8 cellular contexts compared by ENCODE assay signal in the genomic region with DNA sequence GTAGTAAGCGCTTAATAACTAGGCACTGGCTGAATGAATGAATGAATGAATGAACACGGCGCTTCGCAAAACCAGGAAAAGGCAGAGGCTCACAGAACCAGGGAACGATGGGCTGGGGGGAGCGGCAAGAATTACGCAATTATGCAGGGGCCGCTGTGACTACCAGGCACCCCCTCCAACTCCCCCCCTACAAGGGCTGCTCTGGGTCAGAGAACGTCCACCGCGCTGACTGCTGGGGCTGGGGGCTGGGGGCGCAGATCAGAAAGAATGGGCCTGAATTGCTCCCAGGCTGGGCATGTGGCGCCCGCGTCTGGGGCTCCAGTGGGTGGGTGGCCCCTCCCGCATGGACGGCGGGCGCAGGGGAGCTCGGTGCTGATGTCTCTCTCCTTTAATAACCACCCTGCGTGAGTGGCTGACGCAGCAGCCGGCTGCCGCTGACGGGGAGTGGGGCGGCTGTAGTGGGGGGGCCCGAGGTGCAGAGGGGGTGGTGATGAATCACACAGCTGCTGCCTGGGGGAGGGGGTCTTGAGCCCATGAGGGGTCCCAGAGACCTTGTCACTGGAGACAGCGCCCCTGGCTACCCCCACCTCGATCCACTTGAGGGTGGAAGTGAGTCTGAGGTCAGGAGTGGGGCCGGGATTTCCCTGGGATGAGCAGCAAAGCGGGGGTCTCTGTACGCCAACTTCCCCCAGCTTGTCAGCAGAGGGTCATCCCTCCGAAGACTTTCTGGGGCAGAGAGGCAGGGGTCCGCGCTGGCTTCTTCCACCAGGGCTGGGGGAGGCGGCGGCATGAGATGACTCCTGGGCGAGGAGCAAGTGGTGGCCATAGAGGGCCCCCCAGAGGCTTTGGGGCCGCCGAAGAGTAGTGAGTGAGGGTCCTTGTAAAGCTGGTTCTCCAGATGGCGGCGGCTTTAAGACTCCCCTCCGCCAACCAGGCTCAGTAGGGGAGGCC. TPM values are rescaled to one million over a fixed set of nuclear protein-coding genes. Genes with fewer than 3 reads are reported as not detected.
DNase-seq lines count a peak whose midpoint lies in the region; ATAC-seq and TF ChIP-seq lines count a peak whose summit lies in the region.

No MANE protein-coding gene starts in this region.

- peak in 2 of 10 experiments; percentile 45 to 49 for DNase-seq in CD4-positive, alpha-beta T cell
- no peak for DNase-seq in activated gamma-delta T cell treated with Interleukin-2 at 50 U/mL for 16 hours
- no peak for DNase-seq in NCI-H2029 treated with DMSO at 0.1 percent for 48 hours (lab: John Stamatoyannopoulos, UW)

- peaks cover 16% of the 10 kb centered on the region for H3K79me2 ChIP-seq in OCI-LY1 (ENCODE audit: insufficient read depth, low read length)

- H3F3A ChIP-seq in OCI-LY1 (ENCODE audit: insufficient read depth, low read length), result peaks cover 12% of the 10 kb centered on the region; the same call in 1 of the 2 replicates

- peak overlapping the region; percentile 88 for H3K27ac Mint-ChIP-seq in CD4-positive, alpha-beta T cell

- peak overlapping the region; percentile 64 for H3K4me2 ChIP-seq in OCI-LY1 (ENCODE audit: low read length)

- no peak for TF ChIP-seq CTCF in CD4-positive, alpha-beta T cell (IDR thresholded peaks at IDR 0.05)
- TF ChIP-seq CTCF in OCI-LY1 (IDR thresholded peaks at IDR 0.05; ENCODE audit: low read length) (no peak; the same call in 1 of the 2 replicates), neutrophil (IDR thresholded peaks at IDR 0.05) (no peak)

- no peaks in the 10 kb centered on the region for H4K20me1 ChIP-seq in OCI-LY1 (ENCODE audit: insufficient read depth, low read length)

- ATAC-seq in CD4-positive, alpha-beta T cell (ENCODE audit: poor library complexity), result no peak
- ATAC-seq in HG03108 (IDR thresholded peaks at IDR 0.05; ENCODE audit: unreplicated experiment) (no peak), GM19467 (IDR thresholded peaks at IDR 0.05; ENCODE audit: unreplicated experiment) (no peak)

- H3K36me3 ChIP-seq in OCI-LY1 (ENCODE audit: insufficient read depth, low read length) (peaks cover 31% of the 10 kb centered on the region), duodenal mucosa (ENCODE audit: control insufficient read depth in 1 of 2, insufficient read depth in 2 of 2, low read length in 2 of 2) (peaks cover 17 to 22% of the 10 kb centered on the region in 2 donors), neutrophil (peaks cover 24% of the 10 kb centered on the region)

- H2AFZ ChIP-seq in OCI-LY1 (ENCODE audit: low read length), result no peak overlapping the region

- H3K4me1 ChIP-seq in OCI-LY1 (ENCODE audit: insufficient read depth, low read length, severe bottlenecking) (peaks cover 79% of the 10 kb centered on the region), duodenal mucosa (ENCODE audit: control insufficient read depth in 1 of 2, insufficient read depth in 2 of 2, low read length in 2 of 2) (peaks cover 58 to 75% of the 10 kb centered on the region in 2 donors), neutrophil (ENCODE audit: control insufficient read depth in 1 of 2, insufficient read depth in 1 of 2, low read depth in 1 of 2, low read length in 1 of 2) (peaks cover 80 to 88% of the 10 kb centered on the region in 2 experiments)

- H3K9me3 ChIP-seq in CD4-positive, alpha-beta T cell (ENCODE audit: control insufficient read depth, low read length), result no peaks in the 10 kb centered on the region
- H3K9me3 ChIP-seq in OCI-LY1 (ENCODE audit: low read length) (no peaks in the 10 kb centered on the region), duodenal mucosa (ENCODE audit: control insufficient read depth in 1 of 2, low read length in 2 of 2) (no peaks in the 10 kb centered on the region), neutrophil (no peaks in the 10 kb centered on the region)

- H3K4me3 Mint-ChIP-seq in CD4-positive, alpha-beta T cell, result peak overlapping the region; percentile 89

- H3K4me1 Mint-ChIP-seq in CD4-positive, alpha-beta T cell (ENCODE audit: low read depth), result peaks cover 59% of the 10 kb centered on the region

- POLR2A ChIA-PET in CD4-positive, alpha-beta T cell (lab: Charles Lee), result interaction anchor here (0.6 to 10.3 kb wide), 10 partner anchors 15 to 628 kb away, joined by 3 to 476 read pairs (median 15); partner anchors contain the start of genes ATP5F1D, CBARP and PTBP1

- H3K27me3 ChIP-seq in CD4-positive, alpha-beta T cell (ENCODE audit: control insufficient read depth, insufficient read depth, low read length), result no peaks in the 10 kb centered on the region
- H3K27me3 ChIP-seq in OCI-LY1 (ENCODE audit: insufficient read depth, low read length) (no peaks in the 10 kb centered on the region), duodenal mucosa (ENCODE audit: control insufficient read depth in 1 of 2, insufficient read depth in 2 of 2, low read length in 2 of 2) (no peaks in the 10 kb centered on the region), neutrophil (peaks cover 8% of the 10 kb centered on the region)

- H3K4me3 ChIP-seq in OCI-LY1 (ENCODE audit: low read depth, low read length, poor library complexity, severe bottlenecking) (peak overlapping the region; percentile 93), duodenal mucosa (ENCODE audit: low read depth in 1 of 2, low read length in 2 of 2) (peak overlapping the region; percentile 54 to 65), neutrophil (ENCODE audit: low read depth in 1 of 2, low read length in 1 of 2) (peak overlapping the region; percentile 78 to 87)

- H3K9ac ChIP-seq in OCI-LY1 (ENCODE audit: low read length) (peak overlapping the region; percentile 7; the same call in 1 of the 2 replicates), duodenal mucosa (ENCODE audit: low read depth in 1 of 2, low read length in 2 of 2) (peak overlapping the region; percentile 18 to 51)

- no peaks in the 10 kb centered on the region for H3K9me2 ChIP-seq in OCI-LY1 (ENCODE audit: low read depth, low read length)

- no peak overlapping the region for H3K27ac ChIP-seq in CD4-positive, alpha-beta T cell (ENCODE audit: low read depth, low read length)
- H3K27ac ChIP-seq in OCI-LY1 (ENCODE audit: low read depth, low read length, poor library complexity, severe bottlenecking) (peak overlapping the region; percentile 18), duodenal mucosa (ENCODE audit: low read depth, low read length) (no peak overlapping the region), neutrophil (peak overlapping the region; percentile 99)

- CTCF ChIA-PET in CD4-positive, alpha-beta T cell (lab: Charles Lee), result interaction anchor here (1.2 to 11.0 kb wide), 4 partner anchors 19 to 154 kb away, joined by 3 to 255 read pairs (median 8); no protein-coding TSS in a partner anchor

- no peaks in the 10 kb centered on the region for H3K27me3 Mint-ChIP-seq in CD4-positive, alpha-beta T cell

- no peaks in the 10 kb centered on the region for H3K9me3 Mint-ChIP-seq in CD4-positive, alpha-beta T cell

- peaks cover 37% of the 10 kb centered on the region for H3K36me3 Mint-ChIP-seq in CD4-positive, alpha-beta T cell (ENCODE audit: low read depth)

- intact Hi-C loops in CD4-positive, alpha-beta T cell (cut with DNase I, micrococcal nuclease), result loop anchor here in 1 of 2 experiments (1.0 kb wide), 2 partner anchors 18 to 23 kb away; no protein-coding TSS in a partner anchor

RNA-seq across cellular contexts. Expression of gene CIRBP, which starts 1.4 kb away (rescaled TPM):
- 100 to 1,000 TPM; 614 to 628 TPM for total RNA-seq in CD4-positive, alpha-beta T cell

RNA-seq across cellular contexts. Expression of gene FAM174C, which starts 7.6 kb away (rescaled TPM):
- 10 to 100 TPM; 32.0 to 38.3 TPM for total RNA-seq in CD4-positive, alpha-beta T cell

RNA-seq across cellular contexts. Expression of gene EFNA2, which starts 18.0 kb away (rescaled TPM):
- total RNA-seq in CD4-positive, alpha-beta T cell, result not detected

RNA-seq across cellular contexts. Expression of gene MIDN, which starts 19.3 kb away (rescaled TPM):
- 100 to 1,000 TPM; 214 to 228 TPM for total RNA-seq in CD4-positive, alpha-beta T cell

RNA-seq across cellular contexts. Expression of gene ATP5F1D, which starts 26.2 kb away (rescaled TPM):
- total RNA-seq in CD4-positive, alpha-beta T cell, result 10 to 100 TPM; 77.6 to 92.6 TPM

Comparison
In these comparisons a context has a peak if more than half of its experiments do, and no peak if none do; other contexts are left out.
1. H3K27ac ChIP-seq: peak in OCI-LY1 (single experiment) and neutrophil (single experiment); none in CD4-positive, alpha-beta T cell (single experiment) and duodenal mucosa (single experiment).
2. Peak in every context shown above with its lines, with median percentiles within 50 percentile points of each other: H3K4me3 ChIP-seq.